In genomic region chr21:45048026-45048698, GRCh38 we compare ENCODE assay signal across 12 cellular contexts.
"Had no signal": no experiment of that assay in that cellular context is flagged by ENCODE, and none has a peak within 500 bp of the region (broad histone marks: within the 10 kb centered on the region; RNA-seq: fewer than 3 reads in every experiment).

No MANE protein-coding gene starts in this region.

- H3K27ac ChIP-seq: cardiac muscle cell, heart right ventricle, neutrophil, thyroid gland, uterus had no signal

- DNase-seq: activated CD4-positive, alpha-beta T cell treated with anti-CD3 and anti-CD28 coated beads, Interleukin-2, amount 50 U/mL, for 4 hours; heart right ventricle; left ventricle myocardium superior; mesendoderm; stimulated activated naive B cell treated with anti-CD40 and anti-IgM and Interleukin-4, amounts not matched to agents 10 μg/mL and 1 μg/mL and 100 μg/mL, for 72 hours; SW 1271; T-helper 2 cell; thyroid gland; uterus had no signal

- ATAC-seq: heart right ventricle; left ventricle myocardium superior; natural killer cell treated with Interleukin-12 subunit alpha and Interleukin-12 subunit beta and Interleukin-15 and Interleukin-18, amount 100 ng/mL, for 72 hours; stimulated activated naive B cell treated with anti-CD40 and anti-IgM and Interleukin-4, amounts not matched to agents 10 μg/mL and 1 μg/mL and 100 μg/mL, for 72 hours had no signal

- H3K27me3 ChIP-seq: cardiac muscle cell, heart right ventricle, thyroid gland, uterus had no signal

- H3K4me3 ChIP-seq: cardiac muscle cell, heart right ventricle, thyroid gland, uterus had no signal

- H3K4me1 ChIP-seq: heart right ventricle, uterus had no signal

- H3K36me3 ChIP-seq: cardiac muscle cell, heart right ventricle, neutrophil, thyroid gland, uterus had no signal

- H3K9me3 ChIP-seq: neutrophil, thyroid gland, uterus had no signal
